ENCODE assay signal across 22 cellular contexts in the genomic region with DNA sequence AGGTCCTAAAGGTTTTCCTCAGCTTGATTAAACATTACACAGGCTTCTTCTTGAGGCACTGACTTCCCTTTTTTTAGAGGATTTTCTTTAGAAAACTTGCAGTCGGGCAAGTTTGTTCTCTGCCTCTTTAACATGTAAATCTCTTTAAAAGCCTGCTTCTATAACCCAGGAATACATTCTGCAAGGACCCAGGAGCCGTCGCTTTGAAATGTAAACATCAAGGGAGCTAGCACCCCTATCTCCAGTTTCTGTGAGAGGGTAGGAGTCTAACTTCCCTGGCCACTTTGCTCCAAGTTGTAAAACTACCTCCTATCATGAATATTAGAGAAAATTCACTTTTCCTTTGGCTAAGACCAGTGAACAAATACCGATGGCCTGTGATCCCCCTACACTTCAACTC.
"Had no signal": no experiment of that assay in that cellular context is flagged by ENCODE, and none has a peak within 500 bp of the region (broad histone marks: within the 10 kb centered on the region; RNA-seq: fewer than 3 reads in every experiment).

No MANE protein-coding gene starts in this region.

- H3K36me3 Mint-ChIP-seq: natural killer cell; stimulated activated naive B cell treated with anti-CD40 and anti-IgM and Interleukin-4, amounts not matched to agents 10 μg/mL and 1 μg/mL and 100 μg/mL, for 72 hours had no signal

- H3K4me3 ChIP-seq: esophagus muscularis mucosa, gastroesophageal sphincter, spleen, testis, tibial nerve, upper lobe of right lung, vagina had no signal

- H3K9me3 ChIP-seq: esophagus muscularis mucosa, testis, upper lobe of right lung, vagina had no signal

- DNase-seq: effector memory CD8-positive, alpha-beta T cell; left colon; mammary epithelial cell; natural killer cell; posterior cingulate gyrus; spleen; stimulated activated CD4-positive, alpha-beta T cell treated with anti-CD3 and anti-CD28 coated beads, Interleukin-15, amount 100 ng/mL, for 24 hours; stimulated activated CD4-positive, alpha-beta T cell treated with anti-CD3 and anti-CD28 coated beads, Interleukin-1b, Interleukin-23, amount 100 ng/mL, for 48 hours; stimulated activated CD4-positive, alpha-beta T cell treated with anti-CD3 and anti-CD28 coated beads, Interleukin-4, amount 100 ng/mL, for 4 hours; stimulated activated naive B cell treated with anti-CD40 and anti-IgM and Interleukin-4, amounts not matched to agents 10 μg/mL and 1 μg/mL and 100 μg/mL, for 72 hours; stimulated activated naive CD8-positive, alpha-beta T cell treated with anti-CD3 and anti-CD28 coated beads, Interleukin-15, amount 100 ng/mL, for 72 hours; testis; upper lobe of right lung had no signal

- H3K4me3 Mint-ChIP-seq: dendritic cell treated with granulocyte-macrophage colony-stimulating factor and Interleukin-4, amounts not matched to agents 40 ng/mL and 50 ng/mL, for 4 days; effector memory CD8-positive, alpha-beta T cell; mesothelial cell of epicardium; natural killer cell; neural crest cell; stimulated activated naive B cell treated with anti-CD40 and anti-IgM and Interleukin-4, amounts not matched to agents 10 μg/mL and 1 μg/mL and 100 μg/mL, for 72 hours; stimulated activated naive CD8-positive, alpha-beta T cell treated with anti-CD3 and anti-CD28 coated beads, Interleukin-15, amount 100 ng/mL, for 72 hours had no signal

- H3K27me3 ChIP-seq: esophagus muscularis mucosa, gastroesophageal sphincter, spleen, testis, tibial nerve, upper lobe of right lung, vagina had no signal

- H3K4me1 Mint-ChIP-seq: mesothelial cell of epicardium; natural killer cell; stimulated activated naive B cell treated with anti-CD40 and anti-IgM and Interleukin-4, amounts not matched to agents 10 μg/mL and 1 μg/mL and 100 μg/mL, for 72 hours; stimulated activated naive CD8-positive, alpha-beta T cell treated with anti-CD3 and anti-CD28 coated beads, Interleukin-15, amount 100 ng/mL, for 72 hours had no signal

- H3K27ac Mint-ChIP-seq: dendritic cell treated with granulocyte-macrophage colony-stimulating factor and Interleukin-4, amounts not matched to agents 40 ng/mL and 50 ng/mL, for 4 days; effector memory CD8-positive, alpha-beta T cell; mesothelial cell of epicardium; natural killer cell; stimulated activated naive B cell treated with anti-CD40 and anti-IgM and Interleukin-4, amounts not matched to agents 10 μg/mL and 1 μg/mL and 100 μg/mL, for 72 hours; stimulated activated naive CD8-positive, alpha-beta T cell treated with anti-CD3 and anti-CD28 coated beads, Interleukin-15, amount 100 ng/mL, for 72 hours had no signal

- H3K4me1 ChIP-seq: esophagus muscularis mucosa, gastroesophageal sphincter, spleen, testis, tibial nerve, upper lobe of right lung, vagina had no signal

- H3K27ac ChIP-seq: epithelial cell of prostate, esophagus muscularis mucosa, gastroesophageal sphincter, spleen, testis, tibial nerve, upper lobe of right lung, vagina had no signal

- H3K27me3 Mint-ChIP-seq: dendritic cell treated with granulocyte-macrophage colony-stimulating factor and Interleukin-4, amounts not matched to agents 40 ng/mL and 50 ng/mL, for 4 days; effector memory CD8-positive, alpha-beta T cell; stimulated activated naive B cell treated with anti-CD40 and anti-IgM and Interleukin-4, amounts not matched to agents 10 μg/mL and 1 μg/mL and 100 μg/mL, for 72 hours; stimulated activated naive CD8-positive, alpha-beta T cell treated with anti-CD3 and anti-CD28 coated beads, Interleukin-15, amount 100 ng/mL, for 72 hours had no signal

- ATAC-seq: effector memory CD8-positive, alpha-beta T cell; gastroesophageal sphincter; left colon; natural killer cell; sciatic nerve; stimulated activated naive B cell treated with anti-CD40 and anti-IgM and Interleukin-4, amounts not matched to agents 10 μg/mL and 1 μg/mL and 100 μg/mL, for 72 hours; stimulated activated naive CD8-positive, alpha-beta T cell treated with anti-CD3 and anti-CD28 coated beads, Interleukin-15, amount 100 ng/mL, for 72 hours; upper lobe of right lung had no signal

- H3K36me3 ChIP-seq: esophagus muscularis mucosa, gastroesophageal sphincter, spleen, tibial nerve, upper lobe of right lung, vagina had no signal
